ENCODE assay signal across 8 cellular contexts in the genomic region with DNA sequence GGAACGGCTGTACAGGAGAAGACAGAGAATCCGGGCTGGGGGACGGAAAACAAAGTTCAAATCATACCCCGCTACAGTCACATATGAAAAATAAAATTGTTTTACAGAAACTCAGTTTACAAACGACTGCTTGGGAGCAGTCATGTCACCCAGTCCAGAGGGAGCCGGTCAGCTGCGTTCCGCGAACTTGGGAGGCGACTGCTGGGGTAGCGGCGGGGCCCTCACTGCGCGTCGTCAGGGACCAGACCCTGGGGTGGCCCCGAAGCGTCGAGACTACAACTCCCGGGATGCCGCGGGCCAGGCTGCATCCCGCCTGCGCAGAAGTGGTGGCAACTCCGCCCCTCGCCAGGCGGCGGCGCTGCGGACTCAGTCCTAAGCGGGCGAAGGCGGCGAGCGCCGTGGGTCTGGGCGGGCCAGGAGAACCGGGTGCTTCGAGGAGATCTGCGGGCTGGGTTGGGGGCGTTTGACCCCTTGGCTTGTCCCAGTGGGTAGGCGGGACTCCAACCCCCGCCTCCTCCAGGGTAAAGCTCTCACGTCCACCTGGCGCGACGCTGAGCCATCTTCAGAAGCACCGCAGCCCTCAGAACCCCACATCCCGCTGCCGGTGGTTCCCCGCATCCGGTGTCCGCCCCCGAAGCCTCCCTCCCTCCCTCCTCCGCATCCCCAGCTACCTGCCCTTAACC. TPM values are rescaled to one million over a fixed set of nuclear protein-coding genes. Genes with fewer than 3 reads are reported as not detected.
DNase-seq lines count a peak whose midpoint lies in the region; ATAC-seq and TF ChIP-seq lines count a peak whose summit lies in the region.

No MANE protein-coding gene starts in this region.

- H3K9me3 ChIP-seq in osteoblast (ENCODE audit: low read depth, low read length) (no peaks in the 10 kb centered on the region), thoracic aorta (no peaks in the 10 kb centered on the region)

- H3K4me2 ChIP-seq in osteoblast (ENCODE audit: insufficient read depth, low read length), result peak overlapping the region; percentile 89

- peak; percentile 91 for TF ChIP-seq CTCF in GM12864 (IDR thresholded peaks at IDR 0.05; ENCODE audit: low read depth, low read length, missing control alignments)
- TF ChIP-seq CTCF in osteoblast (IDR thresholded peaks at IDR 0.05; ENCODE audit: extremely low read depth, low read depth, low read length), result peak; percentile 88
- peak; percentile 94 for TF ChIP-seq CTCF in thoracic aorta (IDR thresholded peaks at IDR 0.05)

- DNase-seq in GM12864 (ENCODE audit: low read depth), result no peak
- DNase-seq in MV-4-11 (lab: John Stamatoyannopoulos, UW), result peak; percentile 83
- peak; percentile 80 for DNase-seq in SK-MEL-5 (ENCODE audit: low read depth, low spot score)
- peak; percentile 93 for DNase-seq in activated naive CD4-positive, alpha-beta T cell treated with anti-CD3 and anti-CD28 coated beads, Interleukin-2, amount 50 U/mL, for 16 hours
- peak; percentile 90 for DNase-seq in glomerular visceral epithelial cell (ENCODE audit: extremely low spot score)
- DNase-seq in osteoblast (ENCODE audit: insufficient read length, low spot score, missing footprints), result peak; percentile 97
- peak; percentile 73 for DNase-seq in thoracic aorta (ENCODE audit: low spot score)

- no peaks in the 10 kb centered on the region for H4K20me1 ChIP-seq in osteoblast (ENCODE audit: insufficient read depth, low read length)

- peak overlapping the region; percentile 90 for H2AFZ ChIP-seq in osteoblast (ENCODE audit: low read length)

- H3K27ac ChIP-seq in osteoblast (ENCODE audit: low read depth, low read length), result peak overlapping the region; percentile 95
- peak overlapping the region; percentile 91 to 96 for H3K27ac ChIP-seq in thoracic aorta

- peak overlapping the region; percentile 80 for H3K4me3 ChIP-seq in GM12864 (ENCODE audit: low read depth, low read length)
- H3K4me3 ChIP-seq in osteoblast (ENCODE audit: insufficient read depth, low read length), result peak overlapping the region; percentile 76
- H3K4me3 ChIP-seq in thoracic aorta, result peak overlapping the region; percentile 86

- H3K27me3 ChIP-seq in osteoblast (ENCODE audit: insufficient read depth, low read length) (no peaks in the 10 kb centered on the region), thoracic aorta (replicated peaks; ENCODE audit: insufficient read depth) (no peaks in the 10 kb centered on the region)

- H3K4me1 ChIP-seq in osteoblast (ENCODE audit: insufficient read depth, low read length) (peaks cover 55% of the 10 kb centered on the region), thoracic aorta (ENCODE audit: control insufficient read depth in 1 of 2, low read depth in 2 of 2) (peaks cover 21 to 58% of the 10 kb centered on the region in 2 donors)

- ATAC-seq in HG02571 (IDR thresholded peaks at IDR 0.05; ENCODE audit: unreplicated experiment) (peak; percentile 74), thoracic aorta (ENCODE audit: insufficient number of reproducible peaks, low FRiP score, low read depth) (peak; percentile 80)

- no peaks in the 10 kb centered on the region for H3K79me2 ChIP-seq in osteoblast (ENCODE audit: insufficient read depth, low read length)

- no peaks in the 10 kb centered on the region for H3K36me3 ChIP-seq in osteoblast (ENCODE audit: insufficient read depth, low read length)
- no peaks in the 10 kb centered on the region for H3K36me3 ChIP-seq in thoracic aorta

- in situ Hi-C loops in SK-MEL-5 (cut with HindIII; ENCODE audit: low pct_unique_long_range_greater_than_20kb, low sequenced_read_pairs), result no loop called here

RNA-seq across cellular contexts. Expression of a gene that starts 4.0 kb away (rescaled TPM):
- total RNA-seq in SK-MEL-5 (2014; rRNA removed; shearing (Covaris generic)), result not detected in 2 replicates
- polyA plus RNA-seq in SK-MEL-5 (2015; cell fraction: cytosol; rRNA removed), result not detected in 2 replicates
- polyA plus RNA-seq in SK-MEL-5 (2015; cell fraction: nucleus; rRNA removed), result not detected in 2 replicates
- 0.36 TPM in 1 of 2 replicates, not detected in the other for total RNA-seq in osteoblast
- under 1 TPM in 1 of 2 donors, not detected in 1; 0.68 TPM for total RNA-seq in thoracic aorta

RNA-seq across cellular contexts. Expression of a gene that starts 11.1 kb away (rescaled TPM):
- 21,584 and 34,307 TPM in 2 replicates for total RNA-seq in SK-MEL-5 (2014; rRNA removed; shearing (Covaris generic))
- polyA plus RNA-seq in SK-MEL-5 (2015; cell fraction: cytosol; rRNA removed), result not detected in 2 replicates
- not detected in 2 replicates for polyA plus RNA-seq in SK-MEL-5 (2015; cell fraction: nucleus; rRNA removed)
- total RNA-seq in osteoblast (88,726 and 110,601 TPM in 2 replicates), thoracic aorta (1,000 to 10,000 TPM; 1,550 to 5,543 TPM)

RNA-seq across cellular contexts. Expression of a gene that starts 11.4 kb away (rescaled TPM):
- total RNA-seq in SK-MEL-5 (2014; rRNA removed; shearing (Covaris generic)), result 11.8 and 20.0 TPM in 2 replicates
- polyA plus RNA-seq in SK-MEL-5 (2015; cell fraction: cytosol; rRNA removed), result 15.4 and 16.2 TPM in 2 replicates
- polyA plus RNA-seq in SK-MEL-5 (2015; cell fraction: nucleus; rRNA removed), result 19.8 and 19.9 TPM in 2 replicates
- total RNA-seq in osteoblast, result 10.6 and 15.6 TPM in 2 replicates
- 10 to 100 TPM; 75.2 to 92.2 TPM for total RNA-seq in thoracic aorta

RNA-seq across cellular contexts. Expression of a gene that starts 18.3 kb away (rescaled TPM):
- total RNA-seq in SK-MEL-5 (2014; rRNA removed; shearing (Covaris generic)), result 4.8 and 5.9 TPM in 2 replicates
- polyA plus RNA-seq in SK-MEL-5 (2015; cell fraction: cytosol; rRNA removed), result 13.2 and 15.7 TPM in 2 replicates
- 84.0 and 113 TPM in 2 replicates for polyA plus RNA-seq in SK-MEL-5 (2015; cell fraction: nucleus; rRNA removed)
- 0.36 and 0.88 TPM in 2 replicates for total RNA-seq in osteoblast
- 1 to 10 TPM in 1 of 2 donors, under 1 TPM in 1; 0.54 to 1.2 TPM for total RNA-seq in thoracic aorta

RNA-seq across cellular contexts. Expression of a gene that starts 27.0 kb away (rescaled TPM):
- 0.29 TPM in 1 of 2 replicates, not detected in the other for total RNA-seq in SK-MEL-5 (2014; rRNA removed; shearing (Covaris generic))
- 0.18 and 0.19 TPM in 2 replicates for polyA plus RNA-seq in SK-MEL-5 (2015; cell fraction: cytosol; rRNA removed)
- not detected in 2 replicates for polyA plus RNA-seq in SK-MEL-5 (2015; cell fraction: nucleus; rRNA removed)
- not detected in 2 replicates for total RNA-seq in osteoblast
- 10 to 100 TPM in 1 of 2 donors, not detected in 1; 10.7 TPM for total RNA-seq in thoracic aorta
